7 cellular contexts compared by ENCODE assay signal in the genomic region with DNA sequence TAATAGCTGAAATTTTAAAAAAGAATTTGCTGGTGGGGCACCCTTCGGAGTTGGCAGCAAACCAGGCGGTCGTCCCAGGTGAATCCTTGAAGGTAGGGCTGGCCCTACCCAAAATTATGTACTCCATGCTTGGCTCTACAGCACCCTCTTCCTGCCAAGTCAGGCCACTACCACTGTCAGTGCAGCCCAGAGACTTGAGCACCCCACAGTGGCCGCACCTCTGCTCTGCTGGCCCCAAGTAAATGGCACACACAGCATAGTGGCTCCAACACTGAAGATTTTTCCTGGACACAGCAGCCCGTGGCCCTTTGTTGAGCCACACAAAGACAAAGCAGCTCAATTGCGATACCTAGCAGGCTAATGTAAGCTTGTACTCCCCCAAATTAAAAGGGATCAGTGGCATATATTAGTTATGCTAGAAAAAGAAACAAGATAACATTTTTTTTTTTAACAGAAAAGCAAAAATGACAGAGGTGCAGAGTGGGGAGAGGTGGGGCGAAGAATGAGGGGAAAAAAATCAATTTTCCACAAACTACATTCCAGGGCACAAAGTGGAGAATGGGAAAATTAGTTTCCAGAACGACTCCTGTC.
DNase-seq lines count a peak whose midpoint lies in the region; ATAC-seq and TF ChIP-seq lines count a peak whose summit lies in the region.

No MANE protein-coding gene starts in this region.

- peak; percentile 88 for ATAC-seq in activated CD8-positive, alpha-beta T cell treated with anti-CD3 and anti-CD28 coated beads for 36 hours

- peaks cover 22% of the 10 kb centered on the region for H3K4me1 Mint-ChIP-seq in activated CD8-positive, alpha-beta T cell treated with anti-CD3 and anti-CD28 coated beads for 36 hours (ENCODE audit: low read depth)

- CTCF ChIA-PET in GM10248 (lab: Yijun Ruan, JAX) = interaction anchor here (0.8 to 7.4 kb wide), 16 partner anchors 10 to 412 kb away, joined by 3 to 72 read pairs (median 5); no protein-coding TSS in a partner anchor
- CTCF ChIA-PET in activated CD8-positive, alpha-beta T cell treated with anti-CD3 and anti-CD28 coated beads for 36 hours (lab: Charles Lee) = interaction anchor here (0.6 to 6.6 kb wide), 23 partner anchors 9 to 937 kb away, joined by 3 to 37 read pairs (median 3); no protein-coding TSS in a partner anchor

- H3K9me3 Mint-ChIP-seq in activated CD8-positive, alpha-beta T cell treated with anti-CD3 and anti-CD28 coated beads for 36 hours = peaks cover 33% of the 10 kb centered on the region

- no peak overlapping the region for H3K4me3 Mint-ChIP-seq in activated CD8-positive, alpha-beta T cell treated with anti-CD3 and anti-CD28 coated beads for 36 hours

- DNase-seq in GM10248 (ENCODE audit: extremely low spot score) (peak; percentile 82), H7 (peak; percentile 86), NCI-H226 (peak; percentile 45), glomerular visceral epithelial cell (ENCODE audit: extremely low spot score) (peak; percentile 66), mucosa of gallbladder (ENCODE audit: low spot score) (no peak)
- DNase-seq in activated CD8-positive, alpha-beta T cell treated with anti-CD3 and anti-CD28 coated beads for 36 hours = peak; percentile 85
- DNase-seq in stimulated activated CD4-positive, alpha-beta T cell treated with anti-CD3 and anti-CD28 coated beads, Interleukin-1b, Interleukin-23, amount 100 ng/mL, for 48 hours = peak; percentile 78

- H3K36me3 ChIP-seq in H7 (replicated peaks; ENCODE audit: control insufficient read depth, insufficient read depth, low read length) = no peaks in the 10 kb centered on the region

- peaks cover 2% of the 10 kb centered on the region for H3K27me3 Mint-ChIP-seq in activated CD8-positive, alpha-beta T cell treated with anti-CD3 and anti-CD28 coated beads for 36 hours

- H3K4me3 ChIP-seq in H7 (ENCODE audit: insufficient read depth, low read depth, low read length) = no peak overlapping the region

- peaks cover 13% of the 10 kb centered on the region for H3K36me3 Mint-ChIP-seq in activated CD8-positive, alpha-beta T cell treated with anti-CD3 and anti-CD28 coated beads for 36 hours (ENCODE audit: low read depth)

- intact Hi-C loops in activated CD8-positive, alpha-beta T cell treated with anti-CD3 and anti-CD28 coated beads for 36 hours (cut with micrococcal nuclease) = no loop called here

- no peaks in the 10 kb centered on the region for H3K27me3 ChIP-seq in H7 (ENCODE audit: control insufficient read depth, insufficient read depth, low read length)

- H3K27ac Mint-ChIP-seq in activated CD8-positive, alpha-beta T cell treated with anti-CD3 and anti-CD28 coated beads for 36 hours = no peak overlapping the region

- POLR2A ChIA-PET in GM10248 (lab: Yijun Ruan, JAX) = no interaction called here
- POLR2A ChIA-PET in activated CD8-positive, alpha-beta T cell treated with anti-CD3 and anti-CD28 coated beads for 36 hours (lab: Charles Lee) = interaction anchor here (0.6 to 1.2 kb wide), 2 partner anchors 14 to 249 kb away, joined by 3 to 4 read pairs; no protein-coding TSS in a partner anchor

- TF ChIP-seq CTCF in GM10248 (IDR thresholded peaks at IDR 0.05; ENCODE audit: control extremely low read depth, extremely low read depth, low read depth, missing control alignments) = peak; percentile 97
- peak; percentile 98 for TF ChIP-seq CTCF in activated CD8-positive, alpha-beta T cell treated with anti-CD3 and anti-CD28 coated beads for 36 hours (IDR thresholded peaks at IDR 0.05)
